ENCODE assay signal across 16 cellular contexts in genomic region chr1:67382292-67382691, GRCh38.
"Had no signal": no experiment of that assay in that cellular context is flagged by ENCODE, and none has a peak within 500 bp of the region (broad histone marks: within the 10 kb centered on the region; RNA-seq: fewer than 3 reads in every experiment).

No MANE protein-coding gene starts in this region.

- H3K27me3 Mint-ChIP-seq: activated CD4-positive, alpha-beta T cell treated with anti-CD3 and anti-CD28 coated beads, Interleukin-2, amount 10 ng/mL, durations not matched to agents 24 days and 14 days; activated naive CD8-positive, alpha-beta T cell treated with anti-CD3 and anti-CD28 coated beads, Interleukin-2, amount 10 ng/mL, durations not matched to agents 7 days and 5 days; progenitor cell of endocrine pancreas had no signal

- H3K4me1 Mint-ChIP-seq: activated naive CD8-positive, alpha-beta T cell treated with anti-CD3 and anti-CD28 coated beads, Interleukin-2, amount 10 ng/mL, durations not matched to agents 7 days and 5 days; mesothelial cell of epicardium had no signal

- H3K9ac ChIP-seq: SK-N-SH had no signal

- H3K27ac Mint-ChIP-seq: activated CD4-positive, alpha-beta T cell treated with anti-CD3 and anti-CD28 coated beads, Interleukin-2, amount 10 ng/mL, durations not matched to agents 24 days and 14 days; activated naive CD8-positive, alpha-beta T cell treated with anti-CD3 and anti-CD28 coated beads, Interleukin-2, amount 10 ng/mL, durations not matched to agents 7 days and 5 days; mesothelial cell of epicardium; progenitor cell of endocrine pancreas; T-helper 1 cell treated with Interleukin-12 subunit alpha and Interleukin-12 subunit beta and Interleukin-4 antibody, amounts not matched to agents 30 μg/mL and 1 μg/mL, for 36 hours; WTC11 had no signal

- H3K27me3 ChIP-seq: stomach, thyroid gland, vagina had no signal

- H3K4me1 ChIP-seq: lower lobe of right lung, thyroid gland had no signal

- H3K4me2 ChIP-seq: SK-N-SH had no signal

- DNase-seq: activated CD4-positive, alpha-beta T cell treated with anti-CD3 and anti-CD28 coated beads, Interleukin-2, amount 10 ng/mL, durations not matched to agents 24 days and 14 days; activated gamma-delta T cell; activated naive CD8-positive, alpha-beta T cell treated with anti-CD3 and anti-CD28 coated beads, Interleukin-2, amount 10 ng/mL, durations not matched to agents 7 days and 5 days; aorta; hippocampal formation; kidney glomerular epithelial cell; lower lobe of right lung; SK-N-SH; stimulated activated CD4-positive, alpha-beta T cell treated with anti-CD3 and anti-CD28 coated beads, Interleukin-2, amount 100 ng/mL, for 48 hours; stomach; thyroid gland had no signal

- H3K9me3 ChIP-seq: lower lobe of right lung, SK-N-SH, thyroid gland, vagina had no signal

- ATAC-seq: lower lobe of right lung, WTC11 had no signal

- H3K27ac ChIP-seq: lower lobe of right lung, stomach, thyroid gland, vagina had no signal

- H3K36me3 ChIP-seq: lower lobe of right lung, thyroid gland, vagina had no signal

- H3K4me3 ChIP-seq: lower lobe of right lung, stomach, thyroid gland, vagina had no signal

- H3K4me3 Mint-ChIP-seq: activated CD4-positive, alpha-beta T cell treated with anti-CD3 and anti-CD28 coated beads, Interleukin-2, amount 10 ng/mL, durations not matched to agents 24 days and 14 days; activated naive CD8-positive, alpha-beta T cell treated with anti-CD3 and anti-CD28 coated beads, Interleukin-2, amount 10 ng/mL, durations not matched to agents 7 days and 5 days; mesothelial cell of epicardium; T-helper 1 cell treated with Interleukin-12 subunit alpha and Interleukin-12 subunit beta and Interleukin-4 antibody, amounts not matched to agents 30 μg/mL and 1 μg/mL, for 36 hours; WTC11 had no signal
